10 cellular contexts compared by ENCODE assay signal in genomic region chr9:112218908-112219307, GRCh38. TPM values are rescaled to one million over a fixed set of nuclear protein-coding genes. Genes with fewer than 3 reads are reported as not detected.
DNase-seq lines count a peak whose midpoint lies in the region; ATAC-seq and TF ChIP-seq lines count a peak whose summit lies in the region.
"Had no signal": no experiment of that assay in that cellular context is flagged by ENCODE, and none has a peak within 500 bp of the region (broad histone marks: within the 10 kb centered on the region; RNA-seq: fewer than 3 reads in every experiment).

No MANE protein-coding gene starts in this region.

- H3K4me1 ChIP-seq in gastrocnemius medialis, result no peaks in the 10 kb centered on the region

- H3K4me1 Mint-ChIP-seq in activated naive CD8-positive, alpha-beta T cell (ENCODE audit: low read depth), result peaks cover 22% of the 10 kb centered on the region
- H3K4me1 Mint-ChIP-seq in type B pancreatic cell (ENCODE audit: unreplicated experiment), result peaks cover 5% of the 10 kb centered on the region

- peaks cover 26% of the 10 kb centered on the region for H3K36me3 Mint-ChIP-seq in activated naive CD8-positive, alpha-beta T cell
- peaks cover 30% of the 10 kb centered on the region for H3K36me3 Mint-ChIP-seq in type B pancreatic cell

- no peak for TF ChIP-seq POLR2A in gastrocnemius medialis (IDR thresholded peaks at IDR 0.05)

- intact Hi-C loops in gastrocnemius medialis (cut with DNase I; ENCODE audit: low total_unique reads), result no loop called here

- in situ Hi-C loops in gastrocnemius medialis (cut with MboI; ENCODE audit: low sequenced_read_pairs in 4 of 4), result loop anchor here in 1 of 4 donors (25.0 kb wide), 1 partner anchor 107 kb away; no protein-coding TSS in a partner anchor

- no peak overlapping the region for H3K4me3 Mint-ChIP-seq in activated naive CD8-positive, alpha-beta T cell
- H3K4me3 Mint-ChIP-seq in type B pancreatic cell, result no peak overlapping the region

- TF ChIP-seq CTCF in gastrocnemius medialis (IDR thresholded peaks at IDR 0.05 in 4 of 5, conservative IDR thresholded peaks at IDR 0.05 in 1 of 5) (no peak), type B pancreatic cell (conservative IDR thresholded peaks at IDR 0.05) (no peak)

- H3K9me3 ChIP-seq in gastrocnemius medialis, result no peaks in the 10 kb centered on the region
- H3K9me3 ChIP-seq: mucosa of descending colon had no signal

- DNase-seq in mucosa of gallbladder (ENCODE audit: low spot score), result no peak
- DNase-seq in gastrocnemius medialis, result no peak
- DNase-seq in activated CD8-positive, alpha-beta memory T cell treated with anti-CD3 and anti-CD28 coated beads for 24 hours, result no peak
- DNase-seq in type B pancreatic cell (ENCODE audit: extremely low spot score, unreplicated experiment), result no peak
- DNase-seq: mucosa of descending colon, NCI-H226 had no signal

- H3K9me3 Mint-ChIP-seq in activated naive CD8-positive, alpha-beta T cell (ENCODE audit: low read depth), result no peaks in the 10 kb centered on the region
- no peaks in the 10 kb centered on the region for H3K9me3 Mint-ChIP-seq in type B pancreatic cell

- H3K27me3 ChIP-seq in gastrocnemius medialis, result no peaks in the 10 kb centered on the region

- H3K4me3 ChIP-seq in gastrocnemius medialis, result no peak overlapping the region
- H3K4me3 ChIP-seq: mucosa of descending colon had no signal

- H3K27me3 Mint-ChIP-seq in activated naive CD8-positive, alpha-beta T cell, result no peaks in the 10 kb centered on the region
- H3K27me3 Mint-ChIP-seq in type B pancreatic cell, result no peaks in the 10 kb centered on the region

- H3K36me3 ChIP-seq in gastrocnemius medialis, result peaks cover 2 to 18% of the 10 kb centered on the region in 2 donors

- ATAC-seq in GM18499 (IDR thresholded peaks at IDR 0.05; ENCODE audit: insufficient read depth, unreplicated experiment) (peak; percentile 82), GM19468 (IDR thresholded peaks at IDR 0.05; ENCODE audit: extremely low read depth, unreplicated experiment) (peak; percentile 75), HG03135 (IDR thresholded peaks at IDR 0.05; ENCODE audit: unreplicated experiment) (peak; percentile 92), gastrocnemius medialis (no peak)
- ATAC-seq: mucosa of descending colon had no signal

- peak overlapping the region; percentile 25 for H3K27ac Mint-ChIP-seq in activated naive CD8-positive, alpha-beta T cell
- no peak overlapping the region for H3K27ac Mint-ChIP-seq in type B pancreatic cell

- no peak overlapping the region for H3K27ac ChIP-seq in gastrocnemius medialis

RNA-seq across cellular contexts. Expression of gene SUSD1, which starts 43.8 kb away (rescaled TPM):
- total RNA-seq in mucosa of gallbladder (20.5 TPM), gastrocnemius medialis (1 to 10 TPM in 3 of 4 donors, under 1 TPM in 1; 0.82 to 8.0 (median 2.2) TPM), type B pancreatic cell (ENCODE audit: low replicate concordance) (16.3 and 21.8 TPM in 2 replicates)

Comparison
In these comparisons a context has a peak if more than half of its experiments do, and no peak if none do; other contexts are left out.
1. ATAC-seq: peak in GM18499 (single experiment), GM19468 (single experiment) and HG03135 (single experiment); none in gastrocnemius medialis (0 of 2).